Comparison of ENCODE assay signal across 18 cellular contexts in genomic region chr14:36766974-36767373, GRCh38.
A peak's percentile ranks its signal among the peaks of the same experiment; 100 is the strongest.
DNase-seq lines count a peak whose midpoint lies in the region; ATAC-seq, FAIRE-seq and TF ChIP-seq lines count a peak whose summit lies in the region.
"Had no signal": no experiment of that assay in that cellular context is flagged by ENCODE, and none has a peak within 500 bp of the region (broad histone marks: within the 10 kb centered on the region; RNA-seq: fewer than 3 reads in every experiment).

No MANE protein-coding gene starts in this region.

- H3K27me3 ChIP-seq in Caco-2 (replicated peaks; ENCODE audit: control insufficient read depth, insufficient read depth, low read length) (no peaks in the 10 kb centered on the region), Karpas-422 (ENCODE audit: low read length) (no peaks in the 10 kb centered on the region), H1 (replicated peaks in 1 of 4; ENCODE audit: control insufficient read depth in 3 of 4, extremely low read depth in 1 of 4, insufficient read depth in 3 of 4, low read length in 3 of 4) (no peaks in the 10 kb centered on the region), upper lobe of left lung (no peaks in the 10 kb centered on the region)
- H3K27me3 ChIP-seq: BLaER1 treated with 17β-estradiol and CSF1 and Interleukin-3, amounts not matched to agents 10 nM and 100 nM had no signal

- H2AK5ac ChIP-seq in H1 (ENCODE audit: low read depth, low read length) = no peak overlapping the region

- H3K4me2 ChIP-seq in Karpas-422 (ENCODE audit: low read depth, low read length, poor library complexity, severe bottlenecking) = no peak overlapping the region
- H3K4me2 ChIP-seq in H1 (ENCODE audit: insufficient read depth in 1 of 2, low read depth in 2 of 2, low read length in 2 of 2) = no peak overlapping the region
- H3K4me2 ChIP-seq: BLaER1 treated with 17β-estradiol and CSF1 and Interleukin-3, amounts not matched to agents 10 nM and 100 nM; KMS-11; SK-N-SH had no signal

- H3K4me1 ChIP-seq in Caco-2 (peaks cover 39% of the 10 kb centered on the region), Karpas-422 (ENCODE audit: low read length) (peaks cover 41% of the 10 kb centered on the region), H1 (replicated peaks in 1 of 4; ENCODE audit: control insufficient read depth in 3 of 4, insufficient read depth in 4 of 4, low read length in 3 of 4) (peaks cover 2 to 14% (median 5%) of the 10 kb centered on the region in 4 experiments; a peak in 6 of 7 replicates), upper lobe of left lung (no peaks in the 10 kb centered on the region)
- H3K4me1 ChIP-seq: BLaER1 treated with 17β-estradiol and CSF1 and Interleukin-3, amounts not matched to agents 10 nM and 100 nM had no signal

- no peak overlapping the region for H4K91ac ChIP-seq in H1 (replicated peaks; ENCODE audit: insufficient read length, low read length)

- FAIRE-seq in H1 (lab: Jason Lieb, UNC) = no peak
- FAIRE-seq: G401.6, RCC 7860 had no signal

- peak overlapping the region; percentile 59 for H3K27ac Mint-ChIP-seq in Caco-2 (ENCODE audit: unreplicated experiment)
- peak overlapping the region; percentile 95 for H3K27ac Mint-ChIP-seq in nephron progenitor cell
- H3K27ac Mint-ChIP-seq: CD8-positive, alpha-beta T cell had no signal

- H3K4me3 ChIP-seq in Caco-2 (ENCODE audit: low read depth, low read length) (no peak overlapping the region), Karpas-422 (ENCODE audit: low read length) (no peak overlapping the region), H1 (ENCODE audit: extremely low read depth in 1 of 4, insufficient read depth in 2 of 4, low read depth in 3 of 4, low read length in 4 of 4) (no peak overlapping the region), upper lobe of left lung (no peak overlapping the region)
- H3K4me3 ChIP-seq: BLaER1 treated with 17β-estradiol and CSF1 and Interleukin-3, amounts not matched to agents 10 nM and 100 nM; GM23248 had no signal

- no peaks in the 10 kb centered on the region for H4K20me1 ChIP-seq in Karpas-422 (ENCODE audit: insufficient read depth, low read depth, low read length)
- no peaks in the 10 kb centered on the region for H4K20me1 ChIP-seq in H1 (replicated peaks in 1 of 2; ENCODE audit: control insufficient read depth in 1 of 2, insufficient read depth in 2 of 2, low read length in 2 of 2)
- H4K20me1 ChIP-seq: BLaER1 treated with 17β-estradiol and CSF1 and Interleukin-3, amounts not matched to agents 10 nM and 100 nM had no signal

- H3K4me1 Mint-ChIP-seq in Caco-2 (ENCODE audit: low read depth, unreplicated experiment) (peaks cover 35% of the 10 kb centered on the region), nephron progenitor cell (peaks cover 61% of the 10 kb centered on the region)

- no peak overlapping the region for H2BK20ac ChIP-seq in H1 (ENCODE audit: low read length)

- TF ChIP-seq POLR2A in H1 (IDR thresholded peaks at IDR 0.05; ENCODE audit: control extremely low read depth in 1 of 2, low read depth in 2 of 2, low read length in 2 of 2) (no peak), upper lobe of left lung (IDR thresholded peaks at IDR 0.05) (no peak)

- H3K9me3 ChIP-seq in Caco-2 = no peaks in the 10 kb centered on the region
- no peaks in the 10 kb centered on the region for H3K9me3 ChIP-seq in Karpas-422 (ENCODE audit: low read length)
- no peaks in the 10 kb centered on the region for H3K9me3 ChIP-seq in H1 (ENCODE audit: insufficient read depth in 2 of 2, low read depth in 1 of 2, low read length in 1 of 2)
- H3K9me3 ChIP-seq in upper lobe of left lung = no peaks in the 10 kb centered on the region
- H3K9me3 ChIP-seq: BLaER1 treated with 17β-estradiol and CSF1 and Interleukin-3, amounts not matched to agents 10 nM and 100 nM; SK-N-SH had no signal

- POLR2A ChIA-PET in Caco-2 (lab: Charles Lee) = no interaction called here
- POLR2A ChIA-PET in H1 (lab: Charles Lee; ENCODE audit: partially characterized antibody) = interaction anchor here (1.5 kb wide), 1 partner anchor 19 kb away, joined by 3 read pairs; no protein-coding TSS in a partner anchor

- no peak overlapping the region for H4K5ac ChIP-seq in H1 (ENCODE audit: insufficient read length, low read depth, low read length)

- H2BK15ac ChIP-seq in H1 (ENCODE audit: low read length) = no peak overlapping the region

- H3K36me3 ChIP-seq in Caco-2 (ENCODE audit: control insufficient read depth, insufficient read depth, low read length) (no peaks in the 10 kb centered on the region), Karpas-422 (ENCODE audit: insufficient read depth, low read length) (no peaks in the 10 kb centered on the region), H1 (ENCODE audit: control insufficient read depth in 2 of 4, insufficient read depth in 4 of 4, low read length in 3 of 4) (no peaks in the 10 kb centered on the region), upper lobe of left lung (no peaks in the 10 kb centered on the region)
- H3K36me3 ChIP-seq: BLaER1 treated with 17β-estradiol and CSF1 and Interleukin-3, amounts not matched to agents 10 nM and 100 nM had no signal

- TF ChIP-seq RAD21 in H1 (IDR thresholded peaks at IDR 0.05 in 1 of 2, conservative IDR thresholded peaks at IDR 0.05 in 1 of 2; ENCODE audit: low read depth in 2 of 2, low read length in 2 of 2) = no peak

- no peak overlapping the region for H4K8ac ChIP-seq in H1 (ENCODE audit: extremely low read depth, insufficient read depth, low read length)

- no peak overlapping the region for H3K56ac ChIP-seq in H1 (replicated peaks; ENCODE audit: insufficient read length, low read depth, low read length)

- H3K4ac ChIP-seq in H1 (replicated peaks; ENCODE audit: insufficient read length, low read depth, low read length) = no peak overlapping the region

- no peak overlapping the region for H3K23ac ChIP-seq in H1 (ENCODE audit: insufficient read length)

- H3K9me3 Mint-ChIP-seq in Caco-2 (ENCODE audit: unreplicated experiment) = no peaks in the 10 kb centered on the region
- no peaks in the 10 kb centered on the region for H3K9me3 Mint-ChIP-seq in nephron progenitor cell

- no peak overlapping the region for H2BK120ac ChIP-seq in H1 (replicated peaks; ENCODE audit: low read depth, low read length)

- H3K4me3 Mint-ChIP-seq in Caco-2 (ENCODE audit: unreplicated experiment) (peak overlapping the region; percentile 17), nephron progenitor cell (no peak overlapping the region)
- H3K4me3 Mint-ChIP-seq: CD8-positive, alpha-beta T cell had no signal

- no peaks in the 10 kb centered on the region for H3K79me1 ChIP-seq in H1 (ENCODE audit: low read depth, low read length)

- no peaks in the 10 kb centered on the region for H3K36me3 Mint-ChIP-seq in Caco-2 (ENCODE audit: insufficient read depth, unreplicated experiment)
- no peaks in the 10 kb centered on the region for H3K36me3 Mint-ChIP-seq in nephron progenitor cell (ENCODE audit: low read depth)
- H3K36me3 Mint-ChIP-seq: CD8-positive, alpha-beta T cell had no signal

- H3K79me2 ChIP-seq in Karpas-422 (ENCODE audit: low read length) (no peaks in the 10 kb centered on the region), H1 (ENCODE audit: control insufficient read depth in 1 of 2, insufficient read depth in 2 of 2, low read length in 2 of 2) (no peaks in the 10 kb centered on the region)

- no peak overlapping the region for H2BK12ac ChIP-seq in H1 (ENCODE audit: low read depth, low read length)

- H3K14ac ChIP-seq in H1 (ENCODE audit: insufficient read length) = no peak overlapping the region

- no TSS peak for BruUV-seq in Caco-2 (replicated peaks; lab: Mats Ljungman, UMichigan)

- H3K27ac ChIP-seq in Karpas-422 (ENCODE audit: low read length) = no peak overlapping the region
- H3K27ac ChIP-seq in H1 (ENCODE audit: low read depth, low read length) = no peak overlapping the region
- no peak overlapping the region for H3K27ac ChIP-seq in upper lobe of left lung
- H3K27ac ChIP-seq: BLaER1 treated with 17β-estradiol and CSF1 and Interleukin-3, amounts not matched to agents 10 nM and 100 nM; GM23248; KMS-11 had no signal

- no peak for ATAC-seq in upper lobe of left lung (ENCODE audit: low FRiP score in 2 of 2)
- ATAC-seq: CD8-positive, alpha-beta T cell; HCT116 had no signal

- WGBS in H1 (ENCODE audit: extremely low coverage in 1 of 2, insufficient coverage in 1 of 2, insufficient read length in 1 of 2, insufficient replicate concordance in 2 of 2, low coverage in 1 of 2, low lambda C conversion rate in 2 of 2, missing lambda C conversion rate in 1 of 2), 2 experiments = 85% methylated on average over 2 of the region's 2 CpGs; no CpG with 5 or more reads in 1 of the 2 experiments
- 57 to 89% methylated on average over 2 of the region's 2 CpGs for WGBS in upper lobe of left lung, 2 donors

- no peak overlapping the region for H3K9ac ChIP-seq in Karpas-422 (ENCODE audit: low read length)
- H3K9ac ChIP-seq in H1 (replicated peaks in 1 of 4; ENCODE audit: extremely low read depth in 1 of 4, low read depth in 3 of 4, low read length in 3 of 4) = no peak overlapping the region
- H3K9ac ChIP-seq: BLaER1 treated with 17β-estradiol and CSF1 and Interleukin-3, amounts not matched to agents 10 nM and 100 nM; GM23248; KMS-11; SK-N-SH had no signal

- DNase-seq in Caco-2 (no peak), Karpas-422 (no peak), H1 (ENCODE audit: low read depth in 1 of 2, low spot score in 2 of 2) (no peak), nephron progenitor cell (no peak), posterior cingulate gyrus (no peak), COLO829 (ENCODE audit: low spot score) (no peak), upper lobe of left lung (no peak)
- DNase-seq in activated T-cell treated with anti-CD3 and anti-CD28 coated beads, Interleukin-2, amount 50 U/mL, for 1 hour = no peak
- DNase-seq: CD8-positive, alpha-beta T cell; DND-41; NCI-H1048; SK-N-SH had no signal

- H3K27me3 Mint-ChIP-seq in Caco-2 (ENCODE audit: insufficient read depth, unreplicated experiment) (no peaks in the 10 kb centered on the region), nephron progenitor cell (ENCODE audit: low read depth, poor library complexity) (peaks cover 2% of the 10 kb centered on the region)

- TF ChIP-seq EP300 in H1 (IDR thresholded peaks at IDR 0.05; ENCODE audit: borderline replicate concordance in 1 of 2, low read depth in 2 of 2, low read length in 2 of 2) = no peak
- no peak for TF ChIP-seq EP300 in upper lobe of left lung (IDR thresholded peaks at IDR 0.05)

- H2BK5ac ChIP-seq in H1 (ENCODE audit: low read depth, low read length) = no peak overlapping the region

- no peak for TF ChIP-seq CTCF in Caco-2 (IDR thresholded peaks at IDR 0.05; ENCODE audit: insufficient read depth in 1 of 2, low read depth in 1 of 2, low read length in 1 of 2, severe bottlenecking in 1 of 2, unreplicated experiment in 1 of 2)
- no peak for TF ChIP-seq CTCF in H1 (IDR thresholded peaks at IDR 0.05; ENCODE audit: control extremely low read depth in 1 of 3, insufficient read depth in 1 of 3, low read depth in 1 of 3, low read length in 3 of 3)
- no peak for TF ChIP-seq CTCF in nephron progenitor cell (IDR thresholded peaks at IDR 0.05)
- no peak for TF ChIP-seq CTCF in upper lobe of left lung (IDR thresholded peaks at IDR 0.05)

- H3K9me2 ChIP-seq in Karpas-422 (replicated peaks; ENCODE audit: insufficient read depth, low read length) = no peaks in the 10 kb centered on the region
- H3K9me2 ChIP-seq: SK-N-SH had no signal

- CTCF ChIA-PET in Caco-2 (lab: Charles Lee) (no interaction called here), H1 (lab: Charles Lee; ENCODE audit: partially characterized antibody) (interaction anchor here (1.4 to 3.7 kb wide), 3 partner anchors 20 to 111 kb away, joined by 3 to 16 read pairs (median 10); no protein-coding TSS in a partner anchor)

- no peaks in the 10 kb centered on the region for H3K23me2 ChIP-seq in H1 (ENCODE audit: low read depth, low read length)

- intact Hi-C loops in Caco-2 (cut with micrococcal nuclease; ENCODE audit: unreplicated experiment) (no loop called here), posterior cingulate gyrus (cut with DNase I) (no loop called here)

- H2AFZ ChIP-seq in Karpas-422 (ENCODE audit: low read length) (peak overlapping the region; percentile 39; the same call in 1 of the 2 replicates), H1 (ENCODE audit: low read length) (no peak overlapping the region)

- H3K18ac ChIP-seq in H1 (ENCODE audit: extremely low read depth, low read length) = no peak overlapping the region
